Comparison of ENCODE assay signal across 2 cellular contexts in genomic region chr4:110184791-110185155, GRCh38.
TF ChIP-seq lines count a peak whose summit lies in the region.

No MANE protein-coding gene starts in this region.

TF ChIP-seq in K562, 482 proteins besides CTCF, POLR2A, EP300 and RAD21 (continued from another document):
- TF ChIP-seq TAF9B (IDR thresholded peaks at IDR 0.05; ENCODE audit: partially characterized antibody) (no peak), MYC (IDR thresholded peaks at IDR 0.05; ENCODE audit: low read depth, low read length) (no peak), MYC (CRISPR knock-in tag; IDR thresholded peaks at IDR 0.05; ENCODE audit: borderline replicate concordance, low read depth) (no peak), SMARCC2 (IDR thresholded peaks at IDR 0.05; ENCODE audit: low read depth) (no peak)

TF ChIP-seq in neural cell, 6 proteins besides CTCF, POLR2A, EP300 and RAD21 (continued from another document):
- TF ChIP-seq EZH2 (IDR thresholded peaks at IDR 0.05; ENCODE audit: borderline replicate concordance, insufficient read depth, low read length, poor library complexity, severe bottlenecking): no peak
- TF ChIP-seq SMC3 (conservative IDR thresholded peaks at IDR 0.05; ENCODE audit: poor library complexity): no peak
- no peak for TF ChIP-seq TAF1 (IDR thresholded peaks at IDR 0.05; ENCODE audit: low read depth)
